1 cellular context compared by ENCODE assay signal in the genomic region with DNA sequence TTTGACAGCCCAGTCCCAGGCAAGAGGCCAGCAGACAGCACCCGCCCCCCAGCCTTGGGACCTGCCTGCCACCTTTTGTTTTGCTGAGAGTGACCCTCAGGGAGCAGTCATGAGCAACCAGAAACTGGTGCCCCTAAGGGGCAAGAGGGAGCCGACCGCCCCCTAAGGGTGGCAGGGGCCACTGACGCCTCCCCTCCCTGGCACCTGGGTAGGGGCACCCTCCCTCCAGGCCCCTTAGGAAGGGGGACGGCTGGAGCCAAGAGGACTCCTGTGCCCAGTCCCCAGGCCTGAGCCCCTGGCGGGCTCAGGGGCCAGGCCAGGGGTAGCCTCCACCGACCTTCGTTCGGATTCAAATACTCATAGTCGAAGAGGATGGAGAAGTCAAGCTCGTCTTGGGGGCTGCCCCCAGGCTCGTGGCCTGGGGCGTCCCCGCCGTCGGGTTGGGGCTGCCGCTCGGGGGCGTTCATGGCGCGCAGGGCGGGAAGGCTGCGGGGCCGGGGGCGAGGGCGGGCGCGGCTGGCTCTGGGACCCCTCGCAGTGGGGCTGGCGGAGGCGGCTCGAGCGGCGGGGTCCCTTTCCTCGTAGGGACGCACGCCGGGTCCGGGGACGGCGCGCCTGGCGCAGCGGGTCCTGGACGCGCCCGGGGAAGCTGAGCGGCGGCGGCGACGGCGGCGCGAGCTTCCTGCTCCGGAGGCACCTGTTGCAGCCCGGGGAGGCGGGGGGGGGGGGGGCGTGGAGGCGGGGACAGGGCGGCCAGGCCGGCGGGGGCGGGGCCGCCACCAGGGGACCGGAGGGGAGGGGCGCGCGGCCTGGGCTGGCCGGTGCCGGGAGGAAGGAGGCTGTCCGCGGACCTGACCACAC.
A peak's percentile ranks its signal among the peaks of the same experiment; 100 is the strongest.
TF ChIP-seq lines count a peak whose summit lies in the region.

A gene (minus strand): TSS at position 687 of the 861 bp plus-strand sequence. CDS start 220 bp downstream, at position 467.

TF ChIP-seq in HepG2, 621 proteins besides CTCF, POLR2A, EP300 and RAD21 (continued from another document and continues in another):
- TF ChIP-seq, protein P1, sequence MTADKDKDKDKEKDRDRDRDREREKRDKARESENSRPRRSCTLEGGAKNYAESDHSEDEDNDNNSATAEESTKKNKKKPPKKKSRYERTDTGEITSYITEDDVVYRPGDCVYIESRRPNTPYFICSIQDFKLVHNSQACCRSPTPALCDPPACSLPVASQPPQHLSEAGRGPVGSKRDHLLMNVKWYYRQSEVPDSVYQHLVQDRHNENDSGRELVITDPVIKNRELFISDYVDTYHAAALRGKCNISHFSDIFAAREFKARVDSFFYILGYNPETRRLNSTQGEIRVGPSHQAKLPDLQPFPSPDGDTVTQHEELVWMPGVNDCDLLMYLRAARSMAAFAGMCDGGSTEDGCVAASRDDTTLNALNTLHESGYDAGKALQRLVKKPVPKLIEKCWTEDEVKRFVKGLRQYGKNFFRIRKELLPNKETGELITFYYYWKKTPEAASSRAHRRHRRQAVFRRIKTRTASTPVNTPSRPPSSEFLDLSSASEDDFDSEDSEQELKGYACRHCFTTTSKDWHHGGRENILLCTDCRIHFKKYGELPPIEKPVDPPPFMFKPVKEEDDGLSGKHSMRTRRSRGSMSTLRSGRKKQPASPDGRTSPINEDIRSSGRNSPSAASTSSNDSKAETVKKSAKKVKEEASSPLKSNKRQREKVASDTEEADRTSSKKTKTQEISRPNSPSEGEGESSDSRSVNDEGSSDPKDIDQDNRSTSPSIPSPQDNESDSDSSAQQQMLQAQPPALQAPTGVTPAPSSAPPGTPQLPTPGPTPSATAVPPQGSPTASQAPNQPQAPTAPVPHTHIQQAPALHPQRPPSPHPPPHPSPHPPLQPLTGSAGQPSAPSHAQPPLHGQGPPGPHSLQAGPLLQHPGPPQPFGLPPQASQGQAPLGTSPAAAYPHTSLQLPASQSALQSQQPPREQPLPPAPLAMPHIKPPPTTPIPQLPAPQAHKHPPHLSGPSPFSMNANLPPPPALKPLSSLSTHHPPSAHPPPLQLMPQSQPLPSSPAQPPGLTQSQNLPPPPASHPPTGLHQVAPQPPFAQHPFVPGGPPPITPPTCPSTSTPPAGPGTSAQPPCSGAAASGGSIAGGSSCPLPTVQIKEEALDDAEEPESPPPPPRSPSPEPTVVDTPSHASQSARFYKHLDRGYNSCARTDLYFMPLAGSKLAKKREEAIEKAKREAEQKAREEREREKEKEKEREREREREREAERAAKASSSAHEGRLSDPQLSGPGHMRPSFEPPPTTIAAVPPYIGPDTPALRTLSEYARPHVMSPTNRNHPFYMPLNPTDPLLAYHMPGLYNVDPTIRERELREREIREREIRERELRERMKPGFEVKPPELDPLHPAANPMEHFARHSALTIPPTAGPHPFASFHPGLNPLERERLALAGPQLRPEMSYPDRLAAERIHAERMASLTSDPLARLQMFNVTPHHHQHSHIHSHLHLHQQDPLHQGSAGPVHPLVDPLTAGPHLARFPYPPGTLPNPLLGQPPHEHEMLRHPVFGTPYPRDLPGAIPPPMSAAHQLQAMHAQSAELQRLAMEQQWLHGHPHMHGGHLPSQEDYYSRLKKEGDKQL (CRISPR knock-in tag; IDR thresholded peaks at IDR 0.05; ENCODE audit: low read depth), result no peak
- TF ChIP-seq JUNB (CRISPR knock-in tag; IDR thresholded peaks at IDR 0.05; ENCODE audit: borderline replicate concordance) (no peak), ZNF558 (CRISPR knock-in tag; IDR thresholded peaks at IDR 0.05; ENCODE audit: borderline replicate concordance) (peak; percentile 60; the same call in 1 of the 2 replicates), RNF2 (conservative IDR thresholded peaks at IDR 0.05; ENCODE audit: low read depth) (0 out of 2 replicates have a peak, but pooled peaks have one; percentile 18), SALL2 (CRISPR knock-in tag; IDR thresholded peaks at IDR 0.05) (no peak), KLF6 (CRISPR knock-in tag; IDR thresholded peaks at IDR 0.05) (no peak), EZH2 (conservative IDR thresholded peaks at IDR 0.05; ENCODE audit: low read depth, low read length) (no peak), AHR (CRISPR knock-in tag; IDR thresholded peaks at IDR 0.05) (no peak), KDM5A (IDR thresholded peaks at IDR 0.05; ENCODE audit: borderline replicate concordance, low read length) (peak; percentile 42), ZNF883 (CRISPR knock-in tag; IDR thresholded peaks at IDR 0.05; ENCODE audit: not compliant biosample characterization) (no peak), ZNF430 (CRISPR knock-in tag; IDR thresholded peaks at IDR 0.05) (no peak), ZNF17 (CRISPR knock-in tag; IDR thresholded peaks at IDR 0.05) (no peak), ZNF724P (CRISPR knock-in tag; IDR thresholded peaks at IDR 0.05; ENCODE audit: borderline replicate concordance) (no peak), SUZ12 (IDR thresholded peaks at IDR 0.05; ENCODE audit: low read depth, low read length) (no peak), ZEB1 (IDR thresholded peaks at IDR 0.05; ENCODE audit: insufficient replicate concordance, low read depth) (no peak), MED13 (CRISPR knock-in tag; IDR thresholded peaks at IDR 0.05) (no peak), MEIS1 (CRISPR knock-in tag; IDR thresholded peaks at IDR 0.05; ENCODE audit: borderline replicate concordance) (no peak), TBL1XR1 (IDR thresholded peaks at IDR 0.05; ENCODE audit: borderline replicate concordance, low read length, partially characterized antibody) (no peak), ZNF557 (CRISPR knock-in tag; IDR thresholded peaks at IDR 0.05) (no peak), MYC (CRISPR knock-in tag; IDR thresholded peaks at IDR 0.05; ENCODE audit: borderline replicate concordance) (peak; percentile 74), NAIF1 (CRISPR knock-in tag; IDR thresholded peaks at IDR 0.05; ENCODE audit: borderline replicate concordance) (no peak), HOXA3 (CRISPR knock-in tag; IDR thresholded peaks at IDR 0.05) (no peak), ZFP37 (CRISPR knock-in tag; IDR thresholded peaks at IDR 0.05; ENCODE audit: borderline replicate concordance) (no peak), ZFP41 (CRISPR knock-in tag; IDR thresholded peaks at IDR 0.05; ENCODE audit: borderline replicate concordance) (0 out of 2 replicates have a peak, but pooled peaks have one; percentile 9), ADNP (CRISPR knock-in tag; IDR thresholded peaks at IDR 0.05) (0 out of 2 replicates have a peak, but pooled peaks have one; percentile 56), HNRNPL (IDR thresholded peaks at IDR 0.05; ENCODE audit: low read depth, low read length) (peak; percentile 99), SP1 (IDR thresholded peaks at IDR 0.05) (no peak), SP1 (CRISPR knock-in tag; IDR thresholded peaks at IDR 0.05) (no peak)
- TF ChIP-seq, protein P2, sequence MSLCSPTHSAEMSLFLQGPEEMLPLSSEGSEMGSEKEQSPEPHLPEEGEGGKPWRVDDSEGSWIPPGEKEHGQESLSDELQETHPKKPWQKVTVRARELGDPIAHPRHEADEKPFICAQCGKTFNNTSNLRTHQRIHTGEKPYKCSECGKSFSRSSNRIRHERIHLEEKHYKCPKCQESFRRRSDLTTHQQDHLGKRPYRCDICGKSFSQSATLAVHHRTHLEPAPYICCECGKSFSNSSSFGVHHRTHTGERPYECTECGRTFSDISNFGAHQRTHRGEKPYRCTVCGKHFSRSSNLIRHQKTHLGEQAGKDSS (CRISPR knock-in tag; IDR thresholded peaks at IDR 0.05; ENCODE audit: borderline replicate concordance, low read depth), result no peak
- TF ChIP-seq, protein P3, sequence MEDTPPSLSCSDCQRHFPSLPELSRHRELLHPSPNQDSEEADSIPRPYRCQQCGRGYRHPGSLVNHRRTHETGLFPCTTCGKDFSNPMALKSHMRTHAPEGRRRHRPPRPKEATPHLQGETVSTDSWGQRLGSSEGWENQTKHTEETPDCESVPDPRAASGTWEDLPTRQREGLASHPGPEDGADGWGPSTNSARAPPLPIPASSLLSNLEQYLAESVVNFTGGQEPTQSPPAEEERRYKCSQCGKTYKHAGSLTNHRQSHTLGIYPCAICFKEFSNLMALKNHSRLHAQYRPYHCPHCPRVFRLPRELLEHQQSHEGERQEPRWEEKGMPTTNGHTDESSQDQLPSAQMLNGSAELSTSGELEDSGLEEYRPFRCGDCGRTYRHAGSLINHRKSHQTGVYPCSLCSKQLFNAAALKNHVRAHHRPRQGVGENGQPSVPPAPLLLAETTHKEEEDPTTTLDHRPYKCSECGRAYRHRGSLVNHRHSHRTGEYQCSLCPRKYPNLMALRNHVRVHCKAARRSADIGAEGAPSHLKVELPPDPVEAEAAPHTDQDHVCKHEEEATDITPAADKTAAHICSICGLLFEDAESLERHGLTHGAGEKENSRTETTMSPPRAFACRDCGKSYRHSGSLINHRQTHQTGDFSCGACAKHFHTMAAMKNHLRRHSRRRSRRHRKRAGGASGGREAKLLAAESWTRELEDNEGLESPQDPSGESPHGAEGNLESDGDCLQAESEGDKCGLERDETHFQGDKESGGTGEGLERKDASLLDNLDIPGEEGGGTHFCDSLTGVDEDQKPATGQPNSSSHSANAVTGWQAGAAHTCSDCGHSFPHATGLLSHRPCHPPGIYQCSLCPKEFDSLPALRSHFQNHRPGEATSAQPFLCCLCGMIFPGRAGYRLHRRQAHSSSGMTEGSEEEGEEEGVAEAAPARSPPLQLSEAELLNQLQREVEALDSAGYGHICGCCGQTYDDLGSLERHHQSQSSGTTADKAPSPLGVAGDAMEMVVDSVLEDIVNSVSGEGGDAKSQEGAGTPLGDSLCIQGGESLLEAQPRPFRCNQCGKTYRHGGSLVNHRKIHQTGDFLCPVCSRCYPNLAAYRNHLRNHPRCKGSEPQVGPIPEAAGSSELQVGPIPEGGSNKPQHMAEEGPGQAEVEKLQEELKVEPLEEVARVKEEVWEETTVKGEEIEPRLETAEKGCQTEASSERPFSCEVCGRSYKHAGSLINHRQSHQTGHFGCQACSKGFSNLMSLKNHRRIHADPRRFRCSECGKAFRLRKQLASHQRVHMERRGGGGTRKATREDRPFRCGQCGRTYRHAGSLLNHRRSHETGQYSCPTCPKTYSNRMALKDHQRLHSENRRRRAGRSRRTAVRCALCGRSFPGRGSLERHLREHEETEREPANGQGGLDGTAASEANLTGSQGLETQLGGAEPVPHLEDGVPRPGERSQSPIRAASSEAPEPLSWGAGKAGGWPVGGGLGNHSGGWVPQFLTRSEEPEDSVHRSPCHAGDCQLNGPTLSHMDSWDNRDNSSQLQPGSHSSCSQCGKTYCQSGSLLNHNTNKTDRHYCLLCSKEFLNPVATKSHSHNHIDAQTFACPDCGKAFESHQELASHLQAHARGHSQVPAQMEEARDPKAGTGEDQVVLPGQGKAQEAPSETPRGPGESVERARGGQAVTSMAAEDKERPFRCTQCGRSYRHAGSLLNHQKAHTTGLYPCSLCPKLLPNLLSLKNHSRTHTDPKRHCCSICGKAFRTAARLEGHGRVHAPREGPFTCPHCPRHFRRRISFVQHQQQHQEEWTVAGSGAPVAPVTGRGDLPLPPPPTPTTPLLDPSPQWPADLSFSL (CRISPR knock-in tag; IDR thresholded peaks at IDR 0.05), result no peak
- TF ChIP-seq, protein P4, sequence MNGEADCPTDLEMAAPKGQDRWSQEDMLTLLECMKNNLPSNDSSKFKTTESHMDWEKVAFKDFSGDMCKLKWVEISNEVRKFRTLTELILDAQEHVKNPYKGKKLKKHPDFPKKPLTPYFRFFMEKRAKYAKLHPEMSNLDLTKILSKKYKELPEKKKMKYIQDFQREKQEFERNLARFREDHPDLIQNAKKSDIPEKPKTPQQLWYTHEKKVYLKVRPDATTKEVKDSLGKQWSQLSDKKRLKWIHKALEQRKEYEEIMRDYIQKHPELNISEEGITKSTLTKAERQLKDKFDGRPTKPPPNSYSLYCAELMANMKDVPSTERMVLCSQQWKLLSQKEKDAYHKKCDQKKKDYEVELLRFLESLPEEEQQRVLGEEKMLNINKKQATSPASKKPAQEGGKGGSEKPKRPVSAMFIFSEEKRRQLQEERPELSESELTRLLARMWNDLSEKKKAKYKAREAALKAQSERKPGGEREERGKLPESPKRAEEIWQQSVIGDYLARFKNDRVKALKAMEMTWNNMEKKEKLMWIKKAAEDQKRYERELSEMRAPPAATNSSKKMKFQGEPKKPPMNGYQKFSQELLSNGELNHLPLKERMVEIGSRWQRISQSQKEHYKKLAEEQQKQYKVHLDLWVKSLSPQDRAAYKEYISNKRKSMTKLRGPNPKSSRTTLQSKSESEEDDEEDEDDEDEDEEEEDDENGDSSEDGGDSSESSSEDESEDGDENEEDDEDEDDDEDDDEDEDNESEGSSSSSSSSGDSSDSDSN (CRISPR knock-in tag; IDR thresholded peaks at IDR 0.05), result peak; percentile 31; the same call in 1 of the 2 replicates
- TF ChIP-seq, protein P5, sequence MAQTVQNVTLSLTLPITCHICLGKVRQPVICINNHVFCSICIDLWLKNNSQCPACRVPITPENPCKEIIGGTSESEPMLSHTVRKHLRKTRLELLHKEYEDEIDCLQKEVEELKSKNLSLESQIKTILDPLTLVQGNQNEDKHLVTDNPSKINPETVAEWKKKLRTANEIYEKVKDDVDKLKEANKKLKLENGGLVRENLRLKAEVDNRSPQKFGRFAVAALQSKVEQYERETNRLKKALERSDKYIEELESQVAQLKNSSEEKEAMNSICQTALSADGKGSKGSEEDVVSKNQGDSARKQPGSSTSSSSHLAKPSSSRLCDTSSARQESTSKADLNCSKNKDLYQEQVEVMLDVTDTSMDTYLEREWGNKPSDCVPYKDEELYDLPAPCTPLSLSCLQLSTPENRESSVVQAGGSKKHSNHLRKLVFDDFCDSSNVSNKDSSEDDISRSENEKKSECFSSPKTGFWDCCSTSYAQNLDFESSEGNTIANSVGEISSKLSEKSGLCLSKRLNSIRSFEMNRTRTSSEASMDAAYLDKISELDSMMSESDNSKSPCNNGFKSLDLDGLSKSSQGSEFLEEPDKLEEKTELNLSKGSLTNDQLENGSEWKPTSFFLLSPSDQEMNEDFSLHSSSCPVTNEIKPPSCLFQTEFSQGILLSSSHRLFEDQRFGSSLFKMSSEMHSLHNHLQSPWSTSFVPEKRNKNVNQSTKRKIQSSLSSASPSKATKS (CRISPR knock-in tag; IDR thresholded peaks at IDR 0.05), result no peak
- TF ChIP-seq, protein P6, sequence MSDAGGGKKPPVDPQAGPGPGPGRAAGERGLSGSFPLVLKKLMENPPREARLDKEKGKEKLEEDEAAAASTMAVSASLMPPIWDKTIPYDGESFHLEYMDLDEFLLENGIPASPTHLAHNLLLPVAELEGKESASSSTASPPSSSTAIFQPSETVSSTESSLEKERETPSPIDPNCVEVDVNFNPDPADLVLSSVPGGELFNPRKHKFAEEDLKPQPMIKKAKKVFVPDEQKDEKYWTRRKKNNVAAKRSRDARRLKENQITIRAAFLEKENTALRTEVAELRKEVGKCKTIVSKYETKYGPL (CRISPR knock-in tag; IDR thresholded peaks at IDR 0.05), result no peak
- TF ChIP-seq, protein P7, sequence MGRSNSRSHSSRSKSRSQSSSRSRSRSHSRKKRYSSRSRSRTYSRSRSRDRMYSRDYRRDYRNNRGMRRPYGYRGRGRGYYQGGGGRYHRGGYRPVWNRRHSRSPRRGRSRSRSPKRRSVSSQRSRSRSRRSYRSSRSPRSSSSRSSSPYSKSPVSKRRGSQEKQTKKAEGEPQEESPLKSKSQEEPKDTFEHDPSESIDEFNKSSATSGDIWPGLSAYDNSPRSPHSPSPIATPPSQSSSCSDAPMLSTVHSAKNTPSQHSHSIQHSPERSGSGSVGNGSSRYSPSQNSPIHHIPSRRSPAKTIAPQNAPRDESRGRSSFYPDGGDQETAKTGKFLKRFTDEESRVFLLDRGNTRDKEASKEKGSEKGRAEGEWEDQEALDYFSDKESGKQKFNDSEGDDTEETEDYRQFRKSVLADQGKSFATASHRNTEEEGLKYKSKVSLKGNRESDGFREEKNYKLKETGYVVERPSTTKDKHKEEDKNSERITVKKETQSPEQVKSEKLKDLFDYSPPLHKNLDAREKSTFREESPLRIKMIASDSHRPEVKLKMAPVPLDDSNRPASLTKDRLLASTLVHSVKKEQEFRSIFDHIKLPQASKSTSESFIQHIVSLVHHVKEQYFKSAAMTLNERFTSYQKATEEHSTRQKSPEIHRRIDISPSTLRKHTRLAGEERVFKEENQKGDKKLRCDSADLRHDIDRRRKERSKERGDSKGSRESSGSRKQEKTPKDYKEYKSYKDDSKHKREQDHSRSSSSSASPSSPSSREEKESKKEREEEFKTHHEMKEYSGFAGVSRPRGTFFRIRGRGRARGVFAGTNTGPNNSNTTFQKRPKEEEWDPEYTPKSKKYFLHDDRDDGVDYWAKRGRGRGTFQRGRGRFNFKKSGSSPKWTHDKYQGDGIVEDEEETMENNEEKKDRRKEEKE (IDR thresholded peaks at IDR 0.05), result no peak
